Comparison of ENCODE assay signal across 1 cellular context in genomic region chr12:56450241-56450640, GRCh38.
TF ChIP-seq lines count a peak whose summit lies in the region.

No MANE protein-coding gene starts in this region.

TF ChIP-seq in K562, 482 proteins besides CTCF, POLR2A, EP300 and RAD21:
- no peak for TF ChIP-seq MTA2 (IDR thresholded peaks at IDR 0.05; ENCODE audit: low read depth)
- no peak for TF ChIP-seq SREBF2 (CRISPR knock-in tag; IDR thresholded peaks at IDR 0.05)
- no peak for TF ChIP-seq U2AF1 (optimal IDR thresholded peaks at IDR 0.05; ENCODE audit: low read depth, low read length)
- no peak for TF ChIP-seq DNMT1 (IDR thresholded peaks at IDR 0.05)
- TF ChIP-seq NR2C2 (CRISPR knock-in tag; IDR thresholded peaks at IDR 0.05): no peak
- no peak for TF ChIP-seq NR2C2 (tag; IDR thresholded peaks at IDR 0.05)
- no peak for TF ChIP-seq ZNF263 (CRISPR knock-in tag; IDR thresholded peaks at IDR 0.05; ENCODE audit: borderline replicate concordance)
- no peak for TF ChIP-seq CREBBP (IDR thresholded peaks at IDR 0.05; ENCODE audit: low read depth, low read length)
- no peak for TF ChIP-seq TAF15 (IDR thresholded peaks at IDR 0.05; ENCODE audit: low read depth, low read length)
- TF ChIP-seq ZNF586 (CRISPR knock-in tag; conservative IDR thresholded peaks at IDR 0.05): no peak
- TF ChIP-seq ZBTB12 (CRISPR knock-in tag; IDR thresholded peaks at IDR 0.05): no peak
- no peak for TF ChIP-seq KLF1 (tag; IDR thresholded peaks at IDR 0.05)
- TF ChIP-seq ZSCAN29 (IDR thresholded peaks at IDR 0.05): no peak
- no peak for TF ChIP-seq YY1 (IDR thresholded peaks at IDR 0.05; ENCODE audit: borderline replicate concordance in 1 of 3, control insufficient read depth in 1 of 3, extremely low read depth in 1 of 3, insufficient read depth in 3 of 3, insufficient read length in 1 of 3, insufficient replicate concordance in 2 of 3, low read depth in 1 of 3, low read length in 2 of 3)
- no peak for TF ChIP-seq CHAMP1 (IDR thresholded peaks at IDR 0.05)
- TF ChIP-seq ZNF431 (CRISPR knock-in tag; IDR thresholded peaks at IDR 0.05): no peak
- no peak for TF ChIP-seq TCF7L2 (IDR thresholded peaks at IDR 0.05; ENCODE audit: low read depth, low read length)
- no peak for TF ChIP-seq ZBTB5 (IDR thresholded peaks at IDR 0.05)
- no peak for TF ChIP-seq CCNT2 (IDR thresholded peaks at IDR 0.05; ENCODE audit: borderline replicate concordance, extremely low read depth, insufficient read length, low read depth, low read length)
TF ChIP-seq in K562: peak in this region for 0.
